8 cellular contexts compared by ENCODE assay signal in genomic region chr16:28924762-28925385, GRCh38. TPM values are rescaled to one million over a fixed set of nuclear protein-coding genes. Genes with fewer than 3 reads are reported as not detected.
A peak's percentile ranks its signal among the peaks of the same experiment; 100 is the strongest.
DNase-seq lines count a peak whose midpoint lies in the region; ATAC-seq, FAIRE-seq and TF ChIP-seq lines count a peak whose summit lies in the region.

RABEP2 (minus strand) TSS chr16:28925238; CDS start chr16:28925163, 75 bp downstream.

- H3K4me3 Mint-ChIP-seq in natural killer cell: peak within 1 kb of the TSS; percentile 98

- H3K27ac Mint-ChIP-seq in natural killer cell: peak within 1 kb of the TSS; percentile 98 to 99

- peak; percentile 81 to 93 (median 85) for ATAC-seq in natural killer cell

- TF ChIP-seq POLR2A in H54 (IDR thresholded peaks at IDR 0.05; ENCODE audit: low read depth, low read length): no peak; the same call in 1 of the 2 replicates

- peak within 1 kb of the TSS; percentile 99 for H3K27ac ChIP-seq in RWPE1

- H3K9me3 Mint-ChIP-seq in natural killer cell: no peaks in the 10 kb centered on the region

- no peak for FAIRE-seq in H54 (lab: Jason Lieb, UNC)

- POLR2A ChIA-PET in RWPE1 (lab: Yijun Ruan, JAX; ENCODE audit: low non-redundant PET): interaction anchor here (0.6 to 1.0 kb wide), 2 partner anchors 15 to 20 kb away, joined by 3 to 4 read pairs; no protein-coding TSS in a partner anchor

- H3K4me1 Mint-ChIP-seq in natural killer cell: peaks cover 26 to 34% of the 10 kb centered on the region in 2 donors

- TF ChIP-seq CTCF in RWPE1 (conservative IDR thresholded peaks at IDR 0.05; ENCODE audit: low read depth) (no peak), natural killer cell (IDR thresholded peaks at IDR 0.05) (no peak)

- intact Hi-C loops in natural killer cell (cut with micrococcal nuclease): loop anchor here (1.0 to 5.0 kb wide), 7 partner anchors 11 to 103 kb away; partner anchors contain the start of genes ATXN2L, NFATC2IP, SH2B1 and SPNS1

- no peaks in the 10 kb centered on the region for H3K27me3 Mint-ChIP-seq in natural killer cell (ENCODE audit: low read depth in 2 of 2)

- CTCF ChIA-PET in RWPE1 (lab: Yijun Ruan, JAX): interaction anchor here (0.6 kb wide), 1 partner anchor 11 kb away, joined by 3 read pairs; no protein-coding TSS in a partner anchor

- no peaks in the 10 kb centered on the region for H3K36me3 Mint-ChIP-seq in natural killer cell

- DNase-seq in Daoy (ENCODE audit: low read depth) (peak; percentile 91), H54 (ENCODE audit: insufficient read length, low spot score) (peak; percentile 97), LoVo (ENCODE audit: low spot score) (peak; percentile 97), RWPE1 (ENCODE audit: low spot score) (peak; percentile 99), fibroblast of peridontal ligament (ENCODE audit: extremely low read depth) (peak; percentile 78), natural killer cell (peak; percentile 98)
- DNase-seq in activated T-helper 9 cell treated with anti-CD3 and anti-CD28 coated beads, Interleukin-2, amount 50 U/mL, for 16 hours (ENCODE audit: low read depth): peak; percentile 91
- peak; percentile 95 for DNase-seq in stimulated activated naive CD4-positive, alpha-beta T cell treated with Interleukin-2 at 50 U/mL for 16 hours (lab: John Stamatoyannopoulos, UW)

RNA-seq across cellular contexts. Expression of gene RABEP2, which starts in this region (rescaled TPM):
- 30.2 and 54.1 TPM in 2 replicates for total RNA-seq in Daoy (2014; rRNA removed; shearing (Covaris generic))
- total RNA-seq in natural killer cell: 10 to 100 TPM; 53.4 to 63.4 (median 60.1) TPM

Comparison
In these comparisons a context has a peak if more than half of its experiments do, and no peak if none do; other contexts are left out.
1. Peak in every context shown above with its lines: DNase-seq, ATAC-seq and H3K27ac ChIP-seq.